In the genomic region with DNA sequence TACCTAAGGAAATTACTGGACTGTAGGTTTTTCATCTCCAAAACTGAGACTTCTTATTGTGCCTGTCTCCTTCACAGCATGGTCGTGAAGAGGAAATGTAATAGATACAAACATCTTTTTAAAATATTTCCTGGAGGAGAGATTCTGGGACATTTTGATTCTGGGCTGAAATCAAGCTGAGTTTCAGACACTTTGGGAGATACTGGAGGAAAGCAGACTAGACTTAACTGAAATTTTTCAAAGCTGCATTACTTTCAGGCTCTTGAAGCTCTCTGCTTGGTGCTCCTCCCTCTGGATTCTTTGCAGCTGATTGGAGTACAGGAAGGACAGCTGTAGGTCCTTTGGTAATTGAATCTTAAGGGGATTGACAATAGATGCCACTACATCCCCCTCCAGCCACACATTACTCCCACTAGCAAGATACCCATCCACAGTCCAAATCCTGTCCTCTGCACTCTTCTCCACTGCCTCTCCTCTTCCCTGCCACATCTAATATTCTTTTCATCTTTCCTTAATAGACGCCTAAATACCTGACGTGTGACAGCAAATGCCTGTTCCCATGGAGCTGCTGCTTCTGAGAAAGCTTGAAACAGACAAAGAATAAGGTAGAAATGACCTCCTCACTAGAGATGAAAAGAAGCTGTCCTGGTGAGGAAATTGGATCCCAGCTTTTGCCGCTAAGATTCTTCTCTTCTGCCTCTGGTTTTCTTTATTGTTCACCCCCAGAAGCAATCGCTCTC, we compare ENCODE assay signal across 13 cellular contexts.
"Had no signal": no experiment of that assay in that cellular context is flagged by ENCODE, and none has a peak within 500 bp of the region (broad histone marks: within the 10 kb centered on the region; RNA-seq: fewer than 3 reads in every experiment).

No MANE protein-coding gene starts in this region.

- DNase-seq: activated CD4-positive, alpha-beta T cell treated with anti-CD3 and anti-CD28 coated beads, Interleukin-2, amount 10 ng/mL, durations not matched to agents 7 days and 5 days; activated CD4-positive, CD25-positive, alpha-beta regulatory T cell; activated naive CD4-positive, alpha-beta T cell; left ventricle myocardium inferior; mesendoderm; natural killer cell; stimulated activated naive CD8-positive, alpha-beta T cell treated with anti-CD3 and anti-CD28 coated beads, Interleukin-15, amount 100 ng/mL, for 72 hours; SW 1271 had no signal

- H3K27ac Mint-ChIP-seq: activated CD4-positive, alpha-beta T cell treated with anti-CD3 and anti-CD28 coated beads, Interleukin-2, amount 10 ng/mL, durations not matched to agents 7 days and 5 days; activated T-helper 1 cell treated with anti-CD3 and anti-CD28 coated beads, Interleukin-12 subunit alpha, Interleukin-12 subunit beta, Interleukin-2, Interleukin-4 antibody, amounts not matched to agents 30 ng/mL and 10 ng/mL and 1 ng/mL, durations not matched to agents 14 hours and 24 hours and 36 hours; natural killer cell; stimulated activated naive CD8-positive, alpha-beta T cell treated with anti-CD3 and anti-CD28 coated beads, Interleukin-15, amount 100 ng/mL, for 72 hours had no signal

- H3K36me3 Mint-ChIP-seq: natural killer cell had no signal

- H3K9me3 Mint-ChIP-seq: activated CD4-positive, alpha-beta T cell treated with anti-CD3 and anti-CD28 coated beads, Interleukin-2, amount 10 ng/mL, durations not matched to agents 7 days and 5 days; activated T-helper 1 cell treated with anti-CD3 and anti-CD28 coated beads, Interleukin-12 subunit alpha, Interleukin-12 subunit beta, Interleukin-2, Interleukin-4 antibody, amounts not matched to agents 30 ng/mL and 10 ng/mL and 1 ng/mL, durations not matched to agents 14 hours and 24 hours and 36 hours had no signal

- H3K27ac ChIP-seq: ascending aorta, left ventricle myocardium inferior, prostate gland had no signal

- H3K27me3 Mint-ChIP-seq: activated CD4-positive, alpha-beta T cell treated with anti-CD3 and anti-CD28 coated beads, Interleukin-2, amount 10 ng/mL, durations not matched to agents 7 days and 5 days; stimulated activated naive CD8-positive, alpha-beta T cell treated with anti-CD3 and anti-CD28 coated beads, Interleukin-15, amount 100 ng/mL, for 72 hours had no signal

- ATAC-seq: esophagus mucosa; natural killer cell; sciatic nerve; stimulated activated naive CD8-positive, alpha-beta T cell treated with anti-CD3 and anti-CD28 coated beads, Interleukin-15, amount 100 ng/mL, for 72 hours had no signal

- H3K4me1 Mint-ChIP-seq: activated CD4-positive, alpha-beta T cell treated with anti-CD3 and anti-CD28 coated beads, Interleukin-2, amount 10 ng/mL, durations not matched to agents 7 days and 5 days; natural killer cell; stimulated activated naive CD8-positive, alpha-beta T cell treated with anti-CD3 and anti-CD28 coated beads, Interleukin-15, amount 100 ng/mL, for 72 hours had no signal

- H3K4me3 Mint-ChIP-seq: activated CD4-positive, alpha-beta T cell treated with anti-CD3 and anti-CD28 coated beads, Interleukin-2, amount 10 ng/mL, durations not matched to agents 7 days and 5 days; activated T-helper 1 cell treated with anti-CD3 and anti-CD28 coated beads, Interleukin-12 subunit alpha, Interleukin-12 subunit beta, Interleukin-2, Interleukin-4 antibody, amounts not matched to agents 30 ng/mL and 10 ng/mL and 1 ng/mL, durations not matched to agents 14 hours and 24 hours and 36 hours; natural killer cell; stimulated activated naive CD8-positive, alpha-beta T cell treated with anti-CD3 and anti-CD28 coated beads, Interleukin-15, amount 100 ng/mL, for 72 hours had no signal
